In genomic region chr12:42238240-42239140, GRCh38 we compare ENCODE assay signal across 1 cellular context.
TF ChIP-seq lines count a peak whose summit lies in the region.

TSS of gene YAF2 (minus strand) at chr12:42238248. CDS start at chr12:42238180, 68 bp downstream.

TF ChIP-seq in K562, 482 proteins besides CTCF, POLR2A, EP300 and RAD21 (continued from another document and continues in another):
- peak; percentile 10 for TF ChIP-seq TAF9B (IDR thresholded peaks at IDR 0.05; ENCODE audit: partially characterized antibody)
- TF ChIP-seq ZNF518B (CRISPR knock-in tag; IDR thresholded peaks at IDR 0.05), result no peak
- no peak for TF ChIP-seq NFE2L1 (tag; IDR thresholded peaks at IDR 0.05; ENCODE audit: borderline replicate concordance, low read depth)
- TF ChIP-seq DIDO1 (tag; IDR thresholded peaks at IDR 0.05; ENCODE audit: low read depth), result no peak
- no peak for TF ChIP-seq MCM2 (IDR thresholded peaks at IDR 0.05; ENCODE audit: low read depth)
- TF ChIP-seq DNMT1 (IDR thresholded peaks at IDR 0.05), result no peak
- peak; percentile 63 for TF ChIP-seq PCBP1 (IDR thresholded peaks at IDR 0.05; ENCODE audit: low read depth, low read length, poor library complexity, severe bottlenecking)
- no peak for TF ChIP-seq SFPQ (IDR thresholded peaks at IDR 0.05; ENCODE audit: low read depth, low read length)
- no peak for TF ChIP-seq MAFG (tag; conservative IDR thresholded peaks at IDR 0.05)
- no peak for TF ChIP-seq LCOR (CRISPR knock-in tag; IDR thresholded peaks at IDR 0.05)
- TF ChIP-seq ZBTB26 (CRISPR knock-in tag; IDR thresholded peaks at IDR 0.05), result no peak
- TF ChIP-seq BCOR (IDR thresholded peaks at IDR 0.05), result no peak
- TF ChIP-seq TSHZ1 (CRISPR knock-in tag; IDR thresholded peaks at IDR 0.05), result no peak
- TF ChIP-seq FOXK2 (conservative IDR thresholded peaks at IDR 0.05 in 1 of 2, IDR thresholded peaks at IDR 0.05 in 1 of 2; ENCODE audit: low read depth in 2 of 2), result no peak
- TF ChIP-seq ESRRB (CRISPR knock-in tag; IDR thresholded peaks at IDR 0.05; ENCODE audit: borderline replicate concordance), result no peak
- TF ChIP-seq CXXC5 (CRISPR knock-in tag; IDR thresholded peaks at IDR 0.05), result peak; percentile 82
- TF ChIP-seq MLLT1 (IDR thresholded peaks at IDR 0.05), result no peak
- no peak for TF ChIP-seq POLR3A (IDR thresholded peaks at IDR 0.05; ENCODE audit: borderline replicate concordance, extremely low read depth, insufficient read depth, insufficient read length)
- no peak for TF ChIP-seq ZNF165 (CRISPR knock-in tag; IDR thresholded peaks at IDR 0.05; ENCODE audit: borderline replicate concordance)
- no peak for TF ChIP-seq MCM7 (IDR thresholded peaks at IDR 0.05)
- TF ChIP-seq SRSF1 (IDR thresholded peaks at IDR 0.05; ENCODE audit: low read depth, low read length), result no peak
- TF ChIP-seq BRF1 (IDR thresholded peaks at IDR 0.05; ENCODE audit: borderline replicate concordance, extremely low read depth, insufficient read length), result no peak
- peak; percentile 88 for TF ChIP-seq USF1 (CRISPR knock-in tag; IDR thresholded peaks at IDR 0.05)
- peak; percentile 44; the same call in 1 of the 2 replicates for TF ChIP-seq SUPT5H (IDR thresholded peaks at IDR 0.05)
- no peak for TF ChIP-seq ZC3H4 (CRISPR knock-in tag; IDR thresholded peaks at IDR 0.05; ENCODE audit: borderline replicate concordance)
- TF ChIP-seq CCNT2 (IDR thresholded peaks at IDR 0.05; ENCODE audit: borderline replicate concordance, extremely low read depth, insufficient read length, low read depth, low read length), result peak; percentile 76
- no peak; the same call in 1 of the 2 replicates for TF ChIP-seq CBX1 (IDR thresholded peaks at IDR 0.05; ENCODE audit: low read depth)
- TF ChIP-seq ARID2 (IDR thresholded peaks at IDR 0.05), result no peak
- TF ChIP-seq STAT6 (CRISPR knock-in tag; IDR thresholded peaks at IDR 0.05), result no peak
